In genomic region chr9:123268240-123268949, GRCh38 we compare ENCODE assay signal across 8 cellular contexts. TPM values are rescaled to one million over a fixed set of nuclear protein-coding genes. Genes with fewer than 3 reads are reported as not detected.
DNase-seq lines count a peak whose midpoint lies in the region; ATAC-seq, FAIRE-seq and TF ChIP-seq lines count a peak whose summit lies in the region.

STRBP (minus strand) TSS chr9:123268586; CDS start chr9:123184134, 84,452 bp downstream.

- peak within 1 kb of the TSS; percentile 65 for H3K27ac ChIP-seq in psoas muscle

- H3K4me3 ChIP-seq in psoas muscle: peak within 1 kb of the TSS; percentile 90

- no peak for FAIRE-seq in urothelium cell line (lab: Jason Lieb, UNC)

- no peaks in the 10 kb centered on the region for H3K4me1 ChIP-seq in psoas muscle

- H3K27me3 ChIP-seq in psoas muscle (ENCODE audit: insufficient read depth in 3 of 3, low read length in 2 of 3): no peaks in the 10 kb centered on the region

- H3K9me3 ChIP-seq in psoas muscle: no peaks in the 10 kb centered on the region

- ATAC-seq in HG02852 (IDR thresholded peaks at IDR 0.05; ENCODE audit: unreplicated experiment) (peak; percentile 85), left ventricle myocardium superior (peak; percentile 97), psoas muscle (peak; percentile 96 to 99 (median 98))

- intact Hi-C loops in left ventricle myocardium superior (cut with micrococcal nuclease): no loop called here
- intact Hi-C loops in psoas muscle (cut with DNase I): no loop called here

- in situ Hi-C loops in GM13977 (cut with MboI; ENCODE audit: low pct_unique_long_range_greater_than_20kb, low sequenced_read_pairs, unreplicated experiment): no loop called here

- TF ChIP-seq CTCF in GM13977 (IDR thresholded peaks at IDR 0.05; ENCODE audit: extremely low read depth, insufficient read depth, missing control alignments) (peak; percentile 40), psoas muscle (IDR thresholded peaks at IDR 0.05) (no peak)

- DNase-seq in GM13977 (ENCODE audit: low spot score) (peak; percentile 99), NCI-H1436 (lab: John Stamatoyannopoulos, UW) (peak; percentile 90), T-helper 1 cell (peak; percentile 89 to 96 (median 92)), amniotic epithelial cell (ENCODE audit: low read depth) (peak; percentile 64), left ventricle myocardium superior (peak; percentile 96), psoas muscle (peak; percentile 90 to 96), urothelium cell line (ENCODE audit: low spot score) (peak; percentile 95)

- H3K36me3 ChIP-seq in psoas muscle (ENCODE audit: insufficient read depth in 1 of 2, low read depth in 1 of 2): no peaks in the 10 kb centered on the region

- 0 to 1% (median 1%) methylated on average over 43 to 115 of the region's 116 CpGs for WGBS in psoas muscle, 3 donors

RNA-seq across cellular contexts. Expression of gene STRBP, which starts in this region (rescaled TPM):
- total RNA-seq in left ventricle myocardium superior (21.3 TPM), psoas muscle (1 to 10 TPM; 6.2 to 8.5 (median 7.1) TPM)
- 1 to 10 TPM; 3.8 to 5.6 (median 4.8) TPM for polyA plus RNA-seq in psoas muscle

Comparison
In these comparisons a context has a peak if more than half of its experiments do, and no peak if none do; other contexts are left out.
1. Peak in every context shown above with its lines: DNase-seq, ATAC-seq, H3K4me3 ChIP-seq and H3K27ac ChIP-seq.